In the genomic region with DNA sequence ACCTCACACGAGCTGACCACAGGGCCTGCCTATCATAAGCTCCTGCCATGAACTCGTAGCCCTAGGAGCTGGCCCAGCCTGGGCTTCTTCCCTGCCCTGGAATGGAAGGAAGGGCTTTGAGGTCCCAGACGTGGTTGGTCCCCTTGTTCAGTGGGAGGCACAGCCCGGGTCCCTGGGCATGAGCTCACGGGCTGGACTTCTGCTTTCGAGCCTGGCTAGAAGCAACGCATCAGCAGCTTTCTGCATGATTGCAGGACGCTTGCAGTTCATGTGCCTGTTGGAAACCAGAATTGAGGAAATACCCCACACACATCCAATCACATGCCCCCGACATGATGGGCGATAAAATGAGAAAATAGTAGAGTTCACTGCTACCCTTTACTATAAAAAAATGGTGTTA, we compare ENCODE assay signal across 1 cellular context.
TF ChIP-seq lines count a peak whose summit lies in the region.

No MANE protein-coding gene starts in this region.

TF ChIP-seq in IMR-90, 13 proteins besides CTCF, POLR2A, EP300 and RAD21 (continued from another document):
- no peak for TF ChIP-seq CEBPB (IDR thresholded peaks at IDR 0.05; ENCODE audit: low read depth, low read length)
- no peak for TF ChIP-seq FOS (IDR thresholded peaks at IDR 0.05; ENCODE audit: low read depth, low read length)
- no peak for TF ChIP-seq SMC3 (IDR thresholded peaks at IDR 0.05; ENCODE audit: low read depth, low read length)
- no peak for TF ChIP-seq MAZ (IDR thresholded peaks at IDR 0.05; ENCODE audit: borderline replicate concordance, low read depth, low read length)
- TF ChIP-seq NFE2L2 (IDR thresholded peaks at IDR 0.05; ENCODE audit: low read depth, low read length) = no peak
